9 cellular contexts compared by ENCODE assay signal in genomic region chr14:89013098-89013504, GRCh38.
DNase-seq lines count a peak whose midpoint lies in the region; TF ChIP-seq lines count a peak whose summit lies in the region.
"Had no signal": no experiment of that assay in that cellular context is flagged by ENCODE, and none has a peak within 500 bp of the region (broad histone marks: within the 10 kb centered on the region; RNA-seq: fewer than 3 reads in every experiment).

No MANE protein-coding gene starts in this region.

- no peak for TF ChIP-seq CTCF in coronary artery (IDR thresholded peaks at IDR 0.05)

- H3K27ac ChIP-seq in coronary artery = no peak overlapping the region

- POLR2A ChIA-PET in HEK293T (lab: Yijun Ruan, JAX) = no interaction called here

- DNase-seq in CMK (ENCODE audit: low read depth) = peak; percentile 32
- DNase-seq in HEK293T (ENCODE audit: extremely low spot score) = peak; percentile 56
- DNase-seq in SK-N-DZ (ENCODE audit: low spot score) = peak; percentile 81
- DNase-seq in iPS-NIHi7 (ENCODE audit: extremely low spot score) = peak; percentile 84
- no peak for DNase-seq in SKM-1 treated with dmso at 0.1 percent for 144 hours (lab: John Stamatoyannopoulos, UW; ENCODE audit: unreplicated experiment)
- DNase-seq in NCI-H128 (lab: John Stamatoyannopoulos, UW; ENCODE audit: unreplicated experiment) = no peak
- DNase-seq in DMS79 treated with DMSO at 0.1 percent for 48 hours (lab: John Stamatoyannopoulos, UW) = no peak
- DNase-seq in coronary artery (ENCODE audit: low spot score) = no peak
- DNase-seq: activated CD8-positive, alpha-beta memory T cell treated with anti-CD3 and anti-CD28 coated beads, Interleukin-2, amount 10 ng/mL, durations not matched to agents 7 days and 5 days had no signal

- no peak overlapping the region for H3K4me3 ChIP-seq in coronary artery

- CTCF ChIA-PET in HEK293T (lab: Yijun Ruan, JAX) = no interaction called here

TF ChIP-seq in HEK293T, 16 proteins besides CTCF, POLR2A, EP300 and RAD21:
- TF ChIP-seq HDGF (IDR thresholded peaks at IDR 0.05; ENCODE audit: borderline replicate concordance) (no peak), ELF4 (IDR thresholded peaks at IDR 0.05) (no peak), PKNOX1 (IDR thresholded peaks at IDR 0.05) (peak; percentile 83), SUZ12 (IDR thresholded peaks at IDR 0.05) (no peak)

Comparison
In these comparisons a context has a peak if more than half of its experiments do, and no peak if none do; other contexts are left out.
1. DNase-seq: peak in CMK (single experiment), HEK293T (single experiment), SK-N-DZ (single experiment) and iPS-NIHi7 (single experiment); none in SKM-1 treated with dmso at 0.1 percent for 144 hours (single experiment), NCI-H128 (single experiment), DMS79 treated with DMSO at 0.1 percent for 48 hours (single experiment) and coronary artery (single experiment).